Comparison of ENCODE assay signal across 8 cellular contexts in the genomic region with DNA sequence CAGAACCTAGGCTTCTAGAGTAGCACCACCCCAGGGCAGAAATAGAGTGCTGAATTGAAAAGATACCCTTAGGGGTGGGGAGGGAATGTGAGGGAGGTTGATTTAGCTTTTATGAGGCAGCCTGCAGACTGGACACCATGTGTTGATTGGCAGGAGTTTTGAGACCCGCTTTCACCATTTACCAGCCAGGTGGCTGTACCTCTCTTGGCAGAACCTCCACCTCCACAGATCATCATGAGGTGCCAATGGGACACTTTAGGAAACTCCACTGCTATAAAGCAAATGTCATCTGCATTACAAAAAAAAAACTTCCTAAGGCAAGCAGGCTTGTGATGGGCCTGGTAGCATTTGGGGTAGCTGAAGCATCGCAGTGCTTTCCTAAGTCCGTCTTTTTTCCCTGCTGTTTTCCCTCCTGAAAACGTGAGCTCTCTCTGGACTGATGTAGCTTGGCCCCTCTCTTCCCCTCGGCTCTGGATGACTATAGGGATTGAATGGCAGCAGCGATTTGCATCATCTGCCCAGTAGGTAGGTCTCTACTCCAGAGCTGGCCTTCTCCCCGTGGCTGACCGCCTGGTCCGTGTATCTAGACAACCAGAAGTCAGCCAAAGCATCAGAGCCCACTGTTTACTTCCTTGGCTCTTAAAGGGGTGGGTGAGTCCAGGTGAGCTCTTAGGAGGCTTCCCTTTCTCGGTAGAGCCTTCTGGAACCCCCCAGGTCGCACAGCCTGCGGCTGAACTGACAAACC. TPM values are rescaled to one million over a fixed set of nuclear protein-coding genes. Genes with fewer than 3 reads are reported as not detected.
A peak's percentile ranks its signal among the peaks of the same experiment; 100 is the strongest.
DNase-seq lines count a peak whose midpoint lies in the region; ATAC-seq lines count a peak whose summit lies in the region.

No MANE protein-coding gene starts in this region.

- DNase-seq in NCI-H146 (lab: John Stamatoyannopoulos, UW) (peak; percentile 27), NCI-H146 treated with DMSO at 0.1 percent for 48 hours (lab: John Stamatoyannopoulos, UW; ENCODE audit: unreplicated experiment) (no peak), ecto neural progenitor cell (ENCODE audit: low spot score) (no peak), NCI-H526 treated with DMSO at 0.1 percent for 48 hours (lab: John Stamatoyannopoulos, UW) (no peak), globus pallidus (ENCODE audit: low spot score) (no peak)
- no peak for DNase-seq in activated naive CD8-positive, alpha-beta T cell treated with anti-CD3 and anti-CD28 coated beads for 36 hours
- DNase-seq in stimulated activated naive CD8-positive, alpha-beta T cell treated with anti-CD3 and anti-CD28 coated beads, Interleukin-15, amount 100 ng/mL, for 72 hours, result no peak

- H3K27ac Mint-ChIP-seq in activated naive CD8-positive, alpha-beta T cell treated with anti-CD3 and anti-CD28 coated beads for 36 hours, result peak overlapping the region; percentile 47
- H3K27ac Mint-ChIP-seq in stimulated activated naive CD8-positive, alpha-beta T cell treated with anti-CD3 and anti-CD28 coated beads, Interleukin-15, amount 100 ng/mL, for 72 hours, result peak overlapping the region; percentile 41 to 94

- no peak overlapping the region for H3K27ac ChIP-seq in iPS-20b (ENCODE audit: low read length)

- no peak for ATAC-seq in stimulated activated naive CD8-positive, alpha-beta T cell treated with anti-CD3 and anti-CD28 coated beads, Interleukin-15, amount 100 ng/mL, for 72 hours

- peaks cover 6% of the 10 kb centered on the region for H3K36me3 Mint-ChIP-seq in activated naive CD8-positive, alpha-beta T cell treated with anti-CD3 and anti-CD28 coated beads for 36 hours

- no peaks in the 10 kb centered on the region for H3K27me3 ChIP-seq in iPS-20b (ENCODE audit: insufficient read depth, low read length)

- no peaks in the 10 kb centered on the region for H3K9me3 ChIP-seq in iPS-20b (ENCODE audit: insufficient read depth, low read depth, low read length)

- peaks cover 28% of the 10 kb centered on the region for H3K4me1 ChIP-seq in iPS-20b (ENCODE audit: insufficient read depth, low read length)

- peaks cover 29% of the 10 kb centered on the region for H3K36me3 ChIP-seq in iPS-20b (ENCODE audit: insufficient read depth, low read depth, low read length)

- peak overlapping the region; percentile 76 for H3K4me3 Mint-ChIP-seq in activated naive CD8-positive, alpha-beta T cell treated with anti-CD3 and anti-CD28 coated beads for 36 hours
- peak overlapping the region; percentile 72 to 86 for H3K4me3 Mint-ChIP-seq in stimulated activated naive CD8-positive, alpha-beta T cell treated with anti-CD3 and anti-CD28 coated beads, Interleukin-15, amount 100 ng/mL, for 72 hours

- peak overlapping the region; percentile 62; the same call in 1 of the 2 replicates for H3K9ac ChIP-seq in iPS-20b (ENCODE audit: low read depth, low read length)

- H3K4me1 Mint-ChIP-seq in activated naive CD8-positive, alpha-beta T cell treated with anti-CD3 and anti-CD28 coated beads for 36 hours, result peaks cover 11% of the 10 kb centered on the region
- H3K4me1 Mint-ChIP-seq in stimulated activated naive CD8-positive, alpha-beta T cell treated with anti-CD3 and anti-CD28 coated beads, Interleukin-15, amount 100 ng/mL, for 72 hours, result peaks cover 15% of the 10 kb centered on the region

- no peaks in the 10 kb centered on the region for H3K27me3 Mint-ChIP-seq in activated naive CD8-positive, alpha-beta T cell treated with anti-CD3 and anti-CD28 coated beads for 36 hours
- no peaks in the 10 kb centered on the region for H3K27me3 Mint-ChIP-seq in stimulated activated naive CD8-positive, alpha-beta T cell treated with anti-CD3 and anti-CD28 coated beads, Interleukin-15, amount 100 ng/mL, for 72 hours

- no peaks in the 10 kb centered on the region for H3K9me3 Mint-ChIP-seq in activated naive CD8-positive, alpha-beta T cell treated with anti-CD3 and anti-CD28 coated beads for 36 hours
- H3K9me3 Mint-ChIP-seq in stimulated activated naive CD8-positive, alpha-beta T cell treated with anti-CD3 and anti-CD28 coated beads, Interleukin-15, amount 100 ng/mL, for 72 hours, result no peaks in the 10 kb centered on the region

- peak overlapping the region; percentile 82 for H3K4me3 ChIP-seq in iPS-20b (ENCODE audit: low read length)

RNA-seq across cellular contexts. Expression of gene PCBD1, which starts 1.3 kb away (rescaled TPM):
- total RNA-seq in activated naive CD8-positive, alpha-beta T cell treated with anti-CD3 and anti-CD28 coated beads for 36 hours, result 10 to 100 TPM; 36.1 to 37.3 TPM
